ENCODE assay signal across 13 cellular contexts in genomic region chr10:77236700-77237099, GRCh38.
DNase-seq lines count a peak whose midpoint lies in the region; ATAC-seq and TF ChIP-seq lines count a peak whose summit lies in the region.
"Had no signal": no experiment of that assay in that cellular context is flagged by ENCODE, and none has a peak within 500 bp of the region (broad histone marks: within the 10 kb centered on the region; RNA-seq: fewer than 3 reads in every experiment).

No MANE protein-coding gene starts in this region.

- H3K4me3 ChIP-seq in adipocyte (ENCODE audit: low read length) (no peak overlapping the region), tibial artery (no peak overlapping the region)
- H3K4me3 ChIP-seq: lung had no signal

- H3K27me3 ChIP-seq in adipocyte (replicated peaks; ENCODE audit: control insufficient read depth, insufficient read depth, low read length) (no peaks in the 10 kb centered on the region), foreskin keratinocyte (no peaks in the 10 kb centered on the region), tibial artery (no peaks in the 10 kb centered on the region)

- no peak overlapping the region for H3K9ac ChIP-seq in adipocyte (ENCODE audit: low read length)

- DNase-seq in NCI-H510A treated with DMSO at 0.1 percent for 48 hours (lab: John Stamatoyannopoulos, UW) (peak; percentile 19), NCI-H510A (lab: John Stamatoyannopoulos, UW) (no peak), adipocyte (ENCODE audit: low read depth) (peak; percentile 44), foreskin keratinocyte (peak in 1 of 2 donors; percentile 63), tibial artery (no peak), D341Med (ENCODE audit: low spot score) (no peak), NCI-H2227 (lab: John Stamatoyannopoulos, UW; ENCODE audit: unreplicated experiment) (no peak)
- DNase-seq: CD8-positive, alpha-beta memory T cell; cerebellar nuclear complex had no signal

- H3K36me3 ChIP-seq in adipocyte (ENCODE audit: control insufficient read depth, insufficient read depth, low read length, severe bottlenecking): no peaks in the 10 kb centered on the region
- no peaks in the 10 kb centered on the region for H3K36me3 ChIP-seq in tibial artery

- no peak overlapping the region for H3K27ac ChIP-seq in foreskin keratinocyte
- H3K27ac ChIP-seq in tibial artery: peak overlapping the region; percentile 66 to 82

- intact Hi-C loops in tibial artery (cut with DNase I; ENCODE audit: low total_unique reads): no loop called here

- no peak for TF ChIP-seq CTCF in foreskin keratinocyte (conservative IDR thresholded peaks at IDR 0.05)
- no peak for TF ChIP-seq CTCF in tibial artery (IDR thresholded peaks at IDR 0.05)

- ATAC-seq in foreskin keratinocyte: peak; percentile 44
- ATAC-seq in HG03442 (IDR thresholded peaks at IDR 0.05; ENCODE audit: unreplicated experiment): no peak
- ATAC-seq: activated CD4-positive, CD25-positive, alpha-beta regulatory T cell treated with anti-CD3 and anti-CD28 coated beads, Interleukin-2, amount 50 U/mL, for 24 hours; stimulated activated memory B cell treated with anti-CD40 and anti-IgM and Interleukin-4, amounts not matched to agents 10 μg/mL and 1 μg/mL and 100 μg/mL, for 72 hours had no signal

- no peaks in the 10 kb centered on the region for H3K9me3 ChIP-seq in adipocyte (ENCODE audit: control insufficient read depth, low read length)
- no peaks in the 10 kb centered on the region for H3K9me3 ChIP-seq in tibial artery

- H3K4me1 ChIP-seq in adipocyte (ENCODE audit: control insufficient read depth, insufficient read depth, low read length): peaks cover 14% of the 10 kb centered on the region
- H3K4me1 ChIP-seq in foreskin keratinocyte: no peaks in the 10 kb centered on the region
- peaks cover 0 to 77% (median 52%) of the 10 kb centered on the region in 4 donors for H3K4me1 ChIP-seq in tibial artery

Comparison
In these comparisons a context has a peak if more than half of its experiments do, and no peak if none do; other contexts are left out.
1. DNase-seq: peak in NCI-H510A treated with DMSO at 0.1 percent for 48 hours (single experiment) and adipocyte (single experiment); none in NCI-H510A (single experiment), tibial artery (0 of 2), D341Med (single experiment) and NCI-H2227 (single experiment).